ENCODE assay signal across 24 cellular contexts in genomic region chr2:168752361-168752760, GRCh38. TPM values are rescaled to one million over a fixed set of nuclear protein-coding genes. Genes with fewer than 3 reads are reported as not detected.
"Had no signal": no experiment of that assay in that cellular context is flagged by ENCODE, and none has a peak within 500 bp of the region (broad histone marks: within the 10 kb centered on the region; RNA-seq: fewer than 3 reads in every experiment).

No MANE protein-coding gene starts in this region.

- H3K4me3 Mint-ChIP-seq: activated CD4-positive, alpha-beta T cell treated with anti-CD3 and anti-CD28 coated beads, Interleukin-2, amount 10 ng/mL, durations not matched to agents 7 days and 5 days; activated CD8-positive, alpha-beta memory T cell treated with anti-CD3 and anti-CD28 coated beads, Interleukin-2, amount 10 ng/mL, durations not matched to agents 7 days and 5 days; activated CD8-positive, alpha-beta T cell treated with anti-CD3 and anti-CD28 coated beads for 36 hours; activated T-helper 1 cell treated with anti-CD3 and anti-CD28 coated beads, Interleukin-12 subunit alpha, Interleukin-12 subunit beta, Interleukin-2, Interleukin-4 antibody, amounts not matched to agents 30 ng/mL and 10 ng/mL and 1 ng/mL, durations not matched to agents 14 hours and 24 hours and 36 hours; brain; nephron had no signal

- H3K4me1 ChIP-seq: sigmoid colon, uterus had no signal

- H3K9me3 Mint-ChIP-seq: activated CD4-positive, alpha-beta T cell treated with anti-CD3 and anti-CD28 coated beads, Interleukin-2, amount 10 ng/mL, durations not matched to agents 7 days and 5 days; activated CD8-positive, alpha-beta T cell treated with anti-CD3 and anti-CD28 coated beads for 36 hours; activated naive CD4-positive, alpha-beta T cell treated with anti-CD3 and anti-CD28 coated beads, Interleukin-2, amount 50 U/mL, for 24 hours; activated T-helper 1 cell treated with anti-CD3 and anti-CD28 coated beads, Interleukin-12 subunit alpha, Interleukin-12 subunit beta, Interleukin-2, Interleukin-4 antibody, amounts not matched to agents 30 ng/mL and 10 ng/mL and 1 ng/mL, durations not matched to agents 14 hours and 24 hours and 36 hours; brain; nephron had no signal

- H3K27ac Mint-ChIP-seq: activated CD8-positive, alpha-beta memory T cell treated with anti-CD3 and anti-CD28 coated beads, Interleukin-2, amount 10 ng/mL, durations not matched to agents 7 days and 5 days; activated naive CD4-positive, alpha-beta T cell treated with anti-CD3 and anti-CD28 coated beads, Interleukin-2, amount 50 U/mL, for 24 hours; activated T-helper 1 cell treated with anti-CD3 and anti-CD28 coated beads, Interleukin-12 subunit alpha, Interleukin-12 subunit beta, Interleukin-2, Interleukin-4 antibody, amounts not matched to agents 30 ng/mL and 10 ng/mL and 1 ng/mL, durations not matched to agents 14 hours and 24 hours and 36 hours had no signal

- H3K27me3 ChIP-seq: dorsolateral prefrontal cortex, esophagus muscularis mucosa, sigmoid colon, testis, uterus had no signal

- H3K27ac ChIP-seq: esophagus muscularis mucosa, sigmoid colon, testis, uterus, WERI-Rb-1 had no signal

- H3K36me3 Mint-ChIP-seq: activated CD8-positive, alpha-beta memory T cell treated with anti-CD3 and anti-CD28 coated beads, Interleukin-2, amount 10 ng/mL, durations not matched to agents 7 days and 5 days had no signal

- H3K4me3 ChIP-seq: dorsolateral prefrontal cortex, esophagus muscularis mucosa, lung, sigmoid colon, smooth muscle cell, testis, uterus had no signal

- H3K27me3 Mint-ChIP-seq: activated CD4-positive, alpha-beta T cell treated with anti-CD3 and anti-CD28 coated beads, Interleukin-2, amount 10 ng/mL, durations not matched to agents 7 days and 5 days; activated CD8-positive, alpha-beta memory T cell treated with anti-CD3 and anti-CD28 coated beads, Interleukin-2, amount 10 ng/mL, durations not matched to agents 7 days and 5 days; activated CD8-positive, alpha-beta T cell treated with anti-CD3 and anti-CD28 coated beads for 36 hours; activated naive CD4-positive, alpha-beta T cell treated with anti-CD3 and anti-CD28 coated beads, Interleukin-2, amount 50 U/mL, for 24 hours; brain had no signal

- H3K9me3 ChIP-seq: esophagus muscularis mucosa, sigmoid colon, testis, uterus had no signal

- H3K36me3 ChIP-seq: sigmoid colon, uterus, WERI-Rb-1 had no signal

- ATAC-seq: activated CD8-positive, alpha-beta memory T cell treated with anti-CD3 and anti-CD28 coated beads, Interleukin-2, amount 10 ng/mL, durations not matched to agents 7 days and 5 days; activated CD8-positive, alpha-beta T cell treated with anti-CD3 and anti-CD28 coated beads for 36 hours had no signal

- DNase-seq: activated CD4-positive, alpha-beta T cell treated with anti-CD3 and anti-CD28 coated beads, Interleukin-2, amount 10 ng/mL, durations not matched to agents 7 days and 5 days; activated CD4-positive, CD25-positive, alpha-beta regulatory T cell treated with anti-CD3 and anti-CD28 coated beads, Interleukin-2, amount 50 U/mL, for 72 hours; activated CD8-positive, alpha-beta memory T cell treated with anti-CD3 and anti-CD28 coated beads, Interleukin-2, amount 10 ng/mL, durations not matched to agents 7 days and 5 days; activated CD8-positive, alpha-beta T cell treated with anti-CD3 and anti-CD28 coated beads for 36 hours; activated gamma-delta T cell treated with Interleukin-2 at 50 U/mL for 16 hours; activated T-cell treated with anti-CD3 and anti-CD28 coated beads for 4 hours; aorta; caudate nucleus; dorsolateral prefrontal cortex; sigmoid colon; stimulated activated CD4-positive, alpha-beta T cell treated with anti-CD3 and anti-CD28 coated beads, Interleukin-2, amount 100 ng/mL, for 48 hours; stimulated activated CD8-positive, alpha-beta memory T cell treated with anti-CD3 and anti-CD28 coated beads, Interleukin-4, amount 100 ng/mL, for 48 hours; stimulated activated naive CD4-positive, alpha-beta T cell; testis; trophoblast cell; uterus; WERI-Rb-1 had no signal

RNA-seq across cellular contexts. Expression of gene NOSTRIN, which starts 50.1 kb away (rescaled TPM):
- total RNA-seq: activated CD4-positive, alpha-beta T cell treated with anti-CD3 and anti-CD28 coated beads, Interleukin-2, amount 10 ng/mL, durations not matched to agents 7 days and 5 days; activated CD8-positive, alpha-beta memory T cell treated with anti-CD3 and anti-CD28 coated beads, Interleukin-2, amount 10 ng/mL, durations not matched to agents 7 days and 5 days; activated CD8-positive, alpha-beta T cell treated with anti-CD3 and anti-CD28 coated beads for 36 hours; activated T-helper 1 cell treated with anti-CD3 and anti-CD28 coated beads, Interleukin-12 subunit alpha, Interleukin-12 subunit beta, Interleukin-2, Interleukin-4 antibody, amounts not matched to agents 30 ng/mL and 10 ng/mL and 1 ng/mL, durations not matched to agents 14 hours and 24 hours and 36 hours; smooth muscle cell had no signal
